Comparison of ENCODE assay signal across 10 cellular contexts in genomic region chr18:7830468-7830867, GRCh38.
DNase-seq lines count a peak whose midpoint lies in the region; ATAC-seq, FAIRE-seq and TF ChIP-seq lines count a peak whose summit lies in the region.
"Had no signal": no experiment of that assay in that cellular context is flagged by ENCODE, and none has a peak within 500 bp of the region (broad histone marks: within the 10 kb centered on the region; RNA-seq: fewer than 3 reads in every experiment).

No MANE protein-coding gene starts in this region.

- TF ChIP-seq RAD21 in K562 (CRISPR knock-in tag; conservative IDR thresholded peaks at IDR 0.05 in 1 of 2, IDR thresholded peaks at IDR 0.05 in 1 of 2) = no peak

- no peak for TF ChIP-seq CTCF in DND-41 (IDR thresholded peaks at IDR 0.05; ENCODE audit: borderline replicate concordance, extremely low read depth, low read length, poor library complexity, severe bottlenecking)
- no peak for TF ChIP-seq CTCF in K562 (IDR thresholded peaks at IDR 0.05 in 2 of 3, conservative IDR thresholded peaks at IDR 0.05 in 1 of 3; ENCODE audit: insufficient read depth in 2 of 3, low read depth in 1 of 3, low read length in 3 of 3)
- no peak for TF ChIP-seq CTCF in heart right ventricle (IDR thresholded peaks at IDR 0.05)

- no peak overlapping the region for H2AFZ ChIP-seq in DND-41 (ENCODE audit: low read depth, low read length)
- H2AFZ ChIP-seq in Karpas-422 (ENCODE audit: low read length) = no peak overlapping the region
- H2AFZ ChIP-seq in K562 (ENCODE audit: low read depth, low read length) = no peak overlapping the region

- no peak overlapping the region for H3K9ac ChIP-seq in DND-41 (ENCODE audit: low read depth, low read length)
- no peak overlapping the region for H3K9ac ChIP-seq in Karpas-422 (ENCODE audit: low read length)
- H3K9ac ChIP-seq in K562 (ENCODE audit: insufficient read depth in 1 of 2, low read depth in 2 of 2, low read length in 2 of 2) = no peak overlapping the region

- in situ Hi-C loops in K562 (cut with MboI) = no loop called here

- H3K9me3 ChIP-seq in DND-41 (ENCODE audit: insufficient read depth, low read length, severe bottlenecking) (no peaks in the 10 kb centered on the region), Karpas-422 (ENCODE audit: low read length) (0 out of 2 replicates have a peak, but pooled peaks cover 3% of the 10 kb centered on the region), K562 (replicated peaks; ENCODE audit: control insufficient read depth, insufficient read depth, low read depth, low read length) (no peaks in the 10 kb centered on the region), heart right ventricle (peaks cover 0 to 22% (median 0%) of the 10 kb centered on the region in 11 donors)
- H3K9me3 ChIP-seq in effector memory CD4-positive, alpha-beta T cell (ENCODE audit: control insufficient read depth, low read length) = no peaks in the 10 kb centered on the region

- H3K79me2 ChIP-seq in DND-41 (ENCODE audit: insufficient read depth, low read length) = no peaks in the 10 kb centered on the region
- H3K79me2 ChIP-seq in Karpas-422 (ENCODE audit: low read length) = no peaks in the 10 kb centered on the region
- H3K79me2 ChIP-seq in K562 (ENCODE audit: control insufficient read depth, insufficient read depth, low read length) = no peaks in the 10 kb centered on the region

- H3K27me3 ChIP-seq in DND-41 (ENCODE audit: insufficient read depth, low read length, poor library complexity) (no peaks in the 10 kb centered on the region), Karpas-422 (ENCODE audit: low read length) (no peaks in the 10 kb centered on the region), K562 (ENCODE audit: control insufficient read depth in 2 of 2, insufficient read depth in 2 of 2, low read length in 2 of 2) (no peaks in the 10 kb centered on the region), heart right ventricle (no peaks in the 10 kb centered on the region)
- no peaks in the 10 kb centered on the region for H3K27me3 ChIP-seq in effector memory CD4-positive, alpha-beta T cell (replicated peaks; ENCODE audit: control insufficient read depth, insufficient read depth, low read length, poor library complexity, severe bottlenecking)

- no peak for TF ChIP-seq POLR2A in K562 (conservative IDR thresholded peaks at IDR 0.05)

- H4K20me1 ChIP-seq in DND-41 (ENCODE audit: insufficient read depth, low read length) (no peaks in the 10 kb centered on the region), Karpas-422 (ENCODE audit: insufficient read depth, low read depth, low read length) (no peaks in the 10 kb centered on the region), K562 (replicated peaks; ENCODE audit: control insufficient read depth, insufficient read depth, low read length) (no peaks in the 10 kb centered on the region)

- H3K4me1 ChIP-seq in DND-41 (ENCODE audit: insufficient read depth, low read length) = no peaks in the 10 kb centered on the region
- no peaks in the 10 kb centered on the region for H3K4me1 ChIP-seq in Karpas-422 (ENCODE audit: low read length)
- H3K4me1 ChIP-seq in K562 (replicated peaks in 1 of 2; ENCODE audit: control insufficient read depth in 2 of 2, insufficient read depth in 2 of 2, low read length in 2 of 2) = no peaks in the 10 kb centered on the region
- H3K4me1 ChIP-seq in effector memory CD4-positive, alpha-beta T cell (ENCODE audit: control insufficient read depth, insufficient read depth, low read length, poor library complexity, severe bottlenecking) = no peaks in the 10 kb centered on the region
- H3K4me1 ChIP-seq in heart right ventricle = peaks cover 0 to 36% (median 10%) of the 10 kb centered on the region in 9 donors

- no peak overlapping the region for H3K4me2 ChIP-seq in DND-41 (ENCODE audit: insufficient read depth, low read length)
- no peak overlapping the region for H3K4me2 ChIP-seq in Karpas-422 (ENCODE audit: low read depth, low read length, poor library complexity, severe bottlenecking)
- no peak overlapping the region for H3K4me2 ChIP-seq in K562 (ENCODE audit: insufficient read depth, low read length)

- H3K9me2 ChIP-seq in Karpas-422 (replicated peaks; ENCODE audit: insufficient read depth, low read length) = no peaks in the 10 kb centered on the region

- no peak for FAIRE-seq in K562 (lab: Jason Lieb, UNC)
- FAIRE-seq: keratinocyte had no signal

- TF ChIP-seq EP300 in K562 (IDR thresholded peaks at IDR 0.05; ENCODE audit: low read length) = no peak

- CTCF ChIA-PET in K562 (lab: Yijun Ruan, JAX; ENCODE audit: low intra/inter-chr PET ratio) = no interaction called here

- no peak overlapping the region for H3K27ac ChIP-seq in DND-41 (ENCODE audit: low read length)
- H3K27ac ChIP-seq in Karpas-422 (ENCODE audit: low read length) = no peak overlapping the region
- no peak overlapping the region for H3K27ac ChIP-seq in K562 (ENCODE audit: extremely low read depth, low read depth, low read length)
- H3K27ac ChIP-seq in effector memory CD4-positive, alpha-beta T cell (ENCODE audit: insufficient read depth, low read length, poor library complexity, severe bottlenecking) = no peak overlapping the region
- no peak overlapping the region for H3K27ac ChIP-seq in heart right ventricle

- POLR2A ChIA-PET in K562 (lab: Yijun Ruan, JAX) = no interaction called here

- no TSS peak for BruUV-seq in K562 (replicated peaks; lab: Mats Ljungman, UMichigan)

- no peaks in the 10 kb centered on the region for H3K9me1 ChIP-seq in K562 (ENCODE audit: control insufficient read depth, insufficient read depth, low read length)

- DNase-seq in DND-41 = no peak
- peak; percentile 77 for DNase-seq in Karpas-422
- DNase-seq in K562 (ENCODE audit: extremely low read depth in 1 of 4, low spot score in 3 of 4) = peak in 2 of 4 experiments; percentile 5 to 19
- DNase-seq in T-helper 9 cell = no peak
- no peak for DNase-seq in effector memory CD4-positive, alpha-beta T cell
- no peak for DNase-seq in NCI-H2227 (lab: John Stamatoyannopoulos, UW; ENCODE audit: unreplicated experiment)
- DNase-seq in heart right ventricle = no peak
- DNase-seq: activated CD4-positive, alpha-beta T cell treated with anti-CD3 and anti-CD28 coated beads, Interleukin-2, amount 50 U/mL, for 4 hours had no signal

- peak; percentile 48; the same call in 1 of the 3 replicates for ATAC-seq in DND-41 (ENCODE audit: insufficient read depth, low read depth)
- peak; percentile 60 for ATAC-seq in GM21381 (IDR thresholded peaks at IDR 0.05; ENCODE audit: unreplicated experiment)
- peak; percentile 61 for ATAC-seq in K562
- no peak for ATAC-seq in heart right ventricle

- 4% methylated on average over 3 of the region's 3 CpGs for WGBS in K562 (ENCODE audit: insufficient coverage, low coverage, missing lambda C conversion rate)
- 73 to 76% methylated on average over 3 of the region's 3 CpGs for WGBS in heart right ventricle, 2 donors

- intact Hi-C loops in K562 (cut with micrococcal nuclease) (no loop called here), heart right ventricle (cut with DNase I) (no loop called here)

- H3K36me3 ChIP-seq in DND-41 (ENCODE audit: insufficient read depth, low read length) = no peaks in the 10 kb centered on the region
- H3K36me3 ChIP-seq in Karpas-422 (ENCODE audit: insufficient read depth, low read length) = no peaks in the 10 kb centered on the region
- no peaks in the 10 kb centered on the region for H3K36me3 ChIP-seq in K562 (ENCODE audit: control insufficient read depth, insufficient read depth, low read length)
- H3K36me3 ChIP-seq in effector memory CD4-positive, alpha-beta T cell (ENCODE audit: control insufficient read depth, insufficient read depth, low read length) = no peaks in the 10 kb centered on the region
- H3K36me3 ChIP-seq in heart right ventricle = no peaks in the 10 kb centered on the region

- no peak overlapping the region for H3K4me3 ChIP-seq in DND-41 (ENCODE audit: low read depth in 1 of 2, low read length in 2 of 2)
- H3K4me3 ChIP-seq in Karpas-422 (ENCODE audit: low read length) = no peak overlapping the region
- no peak overlapping the region for H3K4me3 ChIP-seq in K562
- H3K4me3 ChIP-seq in effector memory CD4-positive, alpha-beta T cell (ENCODE audit: insufficient read depth, low read depth, low read length, poor library complexity, severe bottlenecking) = no peak overlapping the region
- H3K4me3 ChIP-seq in heart right ventricle = no peak overlapping the region

TF ChIP-seq in K562, 482 proteins besides CTCF, POLR2A, EP300 and RAD21:
- TF ChIP-seq PKNOX1 (IDR thresholded peaks at IDR 0.05) (peak; percentile 73), ZNF586 (CRISPR knock-in tag; conservative IDR thresholded peaks at IDR 0.05) (no peak), ATF1 (CRISPR knock-in tag; IDR thresholded peaks at IDR 0.05) (no peak), ATF1 (tag; IDR thresholded peaks at IDR 0.05) (peak; percentile 57), CREM (IDR thresholded peaks at IDR 0.05; ENCODE audit: low read depth) (peak; percentile 43; the same call in 1 of the 2 replicates), RFX5 (IDR thresholded peaks at IDR 0.05; ENCODE audit: low read depth, low read length) (peak; percentile 96), FOS (IDR thresholded peaks at IDR 0.05; ENCODE audit: extremely low read depth, insufficient read length) (peak; percentile 9), ZBTB34 (CRISPR knock-in tag; IDR thresholded peaks at IDR 0.05) (no peak)
TF ChIP-seq in K562: peak in this region for 5.

Comparison
In these comparisons a context has a peak if more than half of its experiments do, and no peak if none do; other contexts are left out.
1. ATAC-seq: peak in DND-41 (single experiment), GM21381 (single experiment) and K562 (single experiment); none in heart right ventricle (0 of 8).